Comparison of ENCODE assay signal across 26 cellular contexts in the genomic region with DNA sequence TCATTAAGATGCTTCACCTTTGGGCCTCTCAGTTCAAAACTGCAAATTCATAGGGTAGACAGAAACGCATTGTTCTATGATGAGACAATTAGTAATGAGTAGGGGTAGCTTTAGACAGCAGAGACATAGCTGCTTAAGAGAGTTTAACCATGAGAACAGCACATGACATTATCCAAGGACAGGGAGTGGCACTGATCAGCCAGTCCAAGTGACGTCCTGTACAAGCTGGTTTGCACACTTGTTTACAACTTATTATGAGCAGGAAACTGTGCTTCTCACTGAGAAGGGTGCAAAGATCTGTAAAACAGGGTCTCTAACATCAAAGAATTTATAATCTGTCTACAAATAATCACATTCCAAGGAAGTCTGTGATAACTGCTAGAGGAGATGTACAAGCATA. TPM values are rescaled to one million over a fixed set of nuclear protein-coding genes. Genes with fewer than 3 reads are reported as not detected.
DNase-seq lines count a peak whose midpoint lies in the region; ATAC-seq, FAIRE-seq and TF ChIP-seq lines count a peak whose summit lies in the region.
"Had no signal": no experiment of that assay in that cellular context is flagged by ENCODE, and none has a peak within 500 bp of the region (broad histone marks: within the 10 kb centered on the region; RNA-seq: fewer than 3 reads in every experiment).

No MANE protein-coding gene starts in this region.

- H3K27ac Mint-ChIP-seq in neural crest cell (ENCODE audit: unreplicated experiment): peak overlapping the region; percentile 67

- POLR2A ChIA-PET in OCI-LY7 (lab: Charles Lee): interaction anchor here (2.2 kb wide), 1 partner anchor 11 kb away, joined by 7 read pairs; a partner anchor contains a TSS

- peaks cover 2% of the 10 kb centered on the region for H3K27me3 Mint-ChIP-seq in neural crest cell (ENCODE audit: low read depth)

- H3K4me1 ChIP-seq in OCI-LY7 (ENCODE audit: insufficient read depth, low read length, poor library complexity, severe bottlenecking) (peaks cover 8% of the 10 kb centered on the region), left lung (no peaks in the 10 kb centered on the region)
- H3K4me1 ChIP-seq: tibial artery had no signal

- no peaks in the 10 kb centered on the region for H3K4me1 Mint-ChIP-seq in neural crest cell

- ATAC-seq in HG03039 (IDR thresholded peaks at IDR 0.05; ENCODE audit: unreplicated experiment): no peak
- no peak for ATAC-seq in left lung
- ATAC-seq: activated T-cell treated with anti-CD3 and anti-CD28 coated beads, Interleukin-2, amount 50 U/mL, for 72 hours had no signal

- H3K27me3 ChIP-seq in left lung: no peaks in the 10 kb centered on the region
- H3K27me3 ChIP-seq: ovary, tibial artery had no signal

- no peak overlapping the region for H3K27ac ChIP-seq in OCI-LY7 (ENCODE audit: low read depth, low read length, poor library complexity, severe bottlenecking)
- peak overlapping the region; percentile 33 for H3K27ac ChIP-seq in epithelial cell of prostate
- no peak overlapping the region for H3K27ac ChIP-seq in left lung
- H3K27ac ChIP-seq: ovary, tibial artery had no signal

- no peak for TF ChIP-seq CTCF in OCI-LY7 (conservative IDR thresholded peaks at IDR 0.05; ENCODE audit: low read length)
- no peak for TF ChIP-seq CTCF in neural crest cell (conservative IDR thresholded peaks at IDR 0.05)
- TF ChIP-seq CTCF in left lung (IDR thresholded peaks at IDR 0.05): no peak

- peak overlapping the region; percentile 61; the same call in 1 of the 2 replicates for H2AFZ ChIP-seq in OCI-LY7 (ENCODE audit: low read length)

- no peaks in the 10 kb centered on the region for H3K36me3 ChIP-seq in OCI-LY7 (ENCODE audit: insufficient read depth, low read length)
- no peaks in the 10 kb centered on the region for H3K36me3 ChIP-seq in left lung
- H3K36me3 ChIP-seq: ovary, tibial artery had no signal

- no peak for DNase-seq in GM12892 (ENCODE audit: insufficient read length)
- DNase-seq in OCI-LY7 (ENCODE audit: low spot score): no peak
- no peak for DNase-seq in epithelial cell of prostate (ENCODE audit: low read depth, low spot score)
- DNase-seq in neural crest cell (ENCODE audit: low read depth, low spot score): no peak
- DNase-seq in NCI-H2081 (lab: John Stamatoyannopoulos, UW): no peak
- DNase-seq in activated CD8-positive, alpha-beta memory T cell treated with anti-CD3 and anti-CD28 coated beads, Interleukin-2, amount 50 U/mL, for 48 hours: no peak
- no peak for DNase-seq in left lung
- DNase-seq: activated CD4-positive, alpha-beta T cell treated with anti-CD3 and anti-CD28 coated beads, Interleukin-2, amount 50 U/mL, for 1 hour; activated T-cell treated with anti-CD3 and anti-CD28 coated beads, Interleukin-2, amount 50 U/mL, for 72 hours; AML-193; Calu3; effector CD4-positive, alpha-beta T cell; hippocampal formation; kidney glomerular epithelial cell; NCI-H2029; NCI-H510A treated with DMSO at 0.1 percent for 48 hours; ovary; SIG-M5; tibial artery had no signal

- H3K4me2 ChIP-seq in OCI-LY7 (ENCODE audit: low read length): no peak overlapping the region

- no peak overlapping the region for H3K4me3 Mint-ChIP-seq in neural crest cell
- H3K4me3 Mint-ChIP-seq: activated T-cell treated with anti-CD3 and anti-CD28 coated beads, Interleukin-2, amount 50 U/mL, for 72 hours had no signal

- no peak for TF ChIP-seq POLR2A in GM12892 (IDR thresholded peaks at IDR 0.05; ENCODE audit: low read depth, low read length)

- intact Hi-C loops in OCI-LY7 (cut with micrococcal nuclease; ENCODE audit: unreplicated experiment): no loop called here
- intact Hi-C loops in left lung (cut with DNase I): no loop called here

- CTCF ChIA-PET in OCI-LY7 (lab: Charles Lee; ENCODE audit: unreplicated experiment): no interaction called here

- H3K79me2 ChIP-seq in OCI-LY7 (ENCODE audit: insufficient read depth, low read depth, low read length): no peaks in the 10 kb centered on the region

- H3K9me3 Mint-ChIP-seq in neural crest cell: no peaks in the 10 kb centered on the region
- H3K9me3 Mint-ChIP-seq: activated T-cell treated with anti-CD3 and anti-CD28 coated beads, Interleukin-2, amount 50 U/mL, for 72 hours had no signal

- H3K36me3 Mint-ChIP-seq in neural crest cell (ENCODE audit: low read depth): no peaks in the 10 kb centered on the region

- no TSS peak for BruUV-seq in OCI-LY7 (replicated peaks; lab: Mats Ljungman, UMichigan)

- no peaks in the 10 kb centered on the region for H4K20me1 ChIP-seq in OCI-LY7 (ENCODE audit: insufficient read depth, low read length)

- no peaks in the 10 kb centered on the region for H3K9me2 ChIP-seq in OCI-LY7 (ENCODE audit: insufficient read depth, low read length)

- H3K9me3 ChIP-seq in OCI-LY7 (ENCODE audit: low read length): no peaks in the 10 kb centered on the region
- H3K9me3 ChIP-seq in left lung: no peaks in the 10 kb centered on the region
- H3K9me3 ChIP-seq: ovary, tibial artery had no signal

- peak; percentile 61 for FAIRE-seq in GM12892 (lab: Jason Lieb, UNC)
- FAIRE-seq: G401.6, GM12878, H1 had no signal

- H3K4me3 ChIP-seq in OCI-LY7 (ENCODE audit: low read depth, low read length, poor library complexity, severe bottlenecking): no peak overlapping the region
- no peak overlapping the region for H3K4me3 ChIP-seq in left lung
- H3K4me3 ChIP-seq: GM12878, ovary, skin epidermis, tibial artery had no signal

RNA-seq across cellular contexts. Expression of a gene that starts 11.2 kb away (rescaled TPM):
- 342 TPM for polyA plus RNA-seq in GM12892 (2012; ENCODE audit: missing spikeins)
- total RNA-seq in OCI-LY7 (2014; rRNA removed; shearing (Covaris generic)): 341 and 456 TPM in 2 replicates
- 474 and 484 TPM in 2 replicates for total RNA-seq in OCI-LY7 (2022)
- total RNA-seq in neural crest cell: 356 and 377 TPM in 2 replicates
- total RNA-seq in left lung: 100 to 1,000 TPM; 188 to 199 TPM

RNA-seq across cellular contexts. Expression of a gene that starts 41.3 kb away (rescaled TPM):
- 0.13 TPM for polyA plus RNA-seq in GM12892 (2012; ENCODE audit: missing spikeins)
- not detected in 2 replicates for total RNA-seq in OCI-LY7 (2014; rRNA removed; shearing (Covaris generic))
- total RNA-seq in OCI-LY7 (2022) (not detected in 2 replicates), neural crest cell (not detected in 2 replicates), left lung (not detected)
- total RNA-seq: activated T-cell treated with anti-CD3 and anti-CD28 coated beads, Interleukin-2, amount 50 U/mL, for 72 hours; Calu3; cardiac septum; GM12878; H1; ovary had no signal
- polyA plus RNA-seq: adipose tissue, H1, ovary had no signal
